11 cellular contexts compared by ENCODE assay signal in the genomic region with DNA sequence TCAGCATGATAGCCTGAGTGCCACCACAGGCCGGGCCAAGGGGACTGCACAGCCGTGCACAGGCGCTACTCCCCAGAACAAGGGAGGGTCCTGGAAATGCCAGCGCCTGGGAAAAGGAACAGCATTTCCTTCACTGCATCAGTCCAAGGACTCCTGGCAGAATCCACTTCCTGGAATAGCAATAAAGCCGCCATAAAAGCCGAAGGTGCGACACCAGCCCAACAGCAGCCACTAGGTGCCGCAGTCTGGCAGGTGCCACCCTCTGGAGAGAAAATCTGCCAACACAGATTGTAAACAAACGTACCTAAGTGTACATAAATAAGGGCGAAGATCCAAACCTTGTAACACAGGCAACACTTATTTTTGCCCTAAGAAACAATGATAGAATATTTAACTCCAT. TPM values are rescaled to one million over a fixed set of nuclear protein-coding genes. Genes with fewer than 3 reads are reported as not detected.
DNase-seq lines count a peak whose midpoint lies in the region; ATAC-seq and TF ChIP-seq lines count a peak whose summit lies in the region.
"Had no signal": no experiment of that assay in that cellular context is flagged by ENCODE, and none has a peak within 500 bp of the region (broad histone marks: within the 10 kb centered on the region; RNA-seq: fewer than 3 reads in every experiment).

No MANE protein-coding gene starts in this region.

- no peak overlapping the region for H3K4me3 ChIP-seq in dorsolateral prefrontal cortex

- no peaks in the 10 kb centered on the region for H3K27me3 ChIP-seq in dorsolateral prefrontal cortex
- H3K27me3 ChIP-seq: neutrophil had no signal

- H3K27me3 Mint-ChIP-seq in stimulated activated naive B cell treated with anti-CD40 and anti-IgM and Interleukin-4, amounts not matched to agents 10 μg/mL and 1 μg/mL and 100 μg/mL, for 72 hours: no peaks in the 10 kb centered on the region

- intact Hi-C loops in dorsolateral prefrontal cortex (cut with DNase I): loop anchor here in 1 of 2 donors (10.0 kb wide), 1 partner anchor 115 kb away; no protein-coding TSS in a partner anchor

- peak overlapping the region; percentile 89 for H3K27ac Mint-ChIP-seq in stimulated activated naive B cell treated with anti-CD40 and anti-IgM and Interleukin-4, amounts not matched to agents 10 μg/mL and 1 μg/mL and 100 μg/mL, for 72 hours

- peak in 41 of 56 donors; percentile 13 to 53 (median 33) for TF ChIP-seq CTCF in dorsolateral prefrontal cortex (IDR thresholded peaks at IDR 0.05 in 54 of 56, conservative IDR thresholded peaks at IDR 0.05 in 2 of 56; ENCODE audit: low read depth in 1 of 56, partially characterized antibody in 56 of 56)

- DNase-seq in SIG-M5 treated with dmso at 0.1 percent for 504 hours (lab: John Stamatoyannopoulos, UW; ENCODE audit: unreplicated experiment) (peak; percentile 6), SIG-M5 (lab: John Stamatoyannopoulos, UW) (no peak), NCI-H1105 (lab: John Stamatoyannopoulos, UW) (peak; percentile 50), dorsolateral prefrontal cortex (no peak), NAMALWA (ENCODE audit: low spot score) (no peak)
- no peak for DNase-seq in stimulated activated naive B cell treated with anti-CD40 and anti-IgM and Interleukin-4, amounts not matched to agents 10 μg/mL and 1 μg/mL and 100 μg/mL, for 72 hours
- DNase-seq: activated CD4-positive, alpha-beta T cell treated with anti-CD3 and anti-CD28 coated beads, Interleukin-2, amount 50 U/mL, for 4 hours; foreskin melanocyte had no signal

- peak overlapping the region; percentile 48 to 58 for H3K4me3 Mint-ChIP-seq in stimulated activated naive B cell treated with anti-CD40 and anti-IgM and Interleukin-4, amounts not matched to agents 10 μg/mL and 1 μg/mL and 100 μg/mL, for 72 hours

- H3K27ac ChIP-seq in dorsolateral prefrontal cortex: peak overlapping the region in 16 of 59 donors; percentile 1 to 65 (median 20)
- H3K27ac ChIP-seq: neutrophil had no signal

- H3K4me1 Mint-ChIP-seq in stimulated activated naive B cell treated with anti-CD40 and anti-IgM and Interleukin-4, amounts not matched to agents 10 μg/mL and 1 μg/mL and 100 μg/mL, for 72 hours: peaks cover 70 to 96% of the 10 kb centered on the region in 2 donors

- H3K36me3 Mint-ChIP-seq in stimulated activated naive B cell treated with anti-CD40 and anti-IgM and Interleukin-4, amounts not matched to agents 10 μg/mL and 1 μg/mL and 100 μg/mL, for 72 hours: peaks cover 46 to 57% of the 10 kb centered on the region in 2 donors

- no peak for ATAC-seq in stimulated activated naive B cell treated with anti-CD40 and anti-IgM and Interleukin-4, amounts not matched to agents 10 μg/mL and 1 μg/mL and 100 μg/mL, for 72 hours (replicated peaks)
- ATAC-seq in HG03159 (IDR thresholded peaks at IDR 0.05; ENCODE audit: unreplicated experiment) (no peak), HG03442 (IDR thresholded peaks at IDR 0.05; ENCODE audit: unreplicated experiment) (no peak)

- H3K9me3 Mint-ChIP-seq in stimulated activated naive B cell treated with anti-CD40 and anti-IgM and Interleukin-4, amounts not matched to agents 10 μg/mL and 1 μg/mL and 100 μg/mL, for 72 hours: no peaks in the 10 kb centered on the region

RNA-seq across cellular contexts. Expression of a gene that starts 22.3 kb away (rescaled TPM):
- total RNA-seq in dorsolateral prefrontal cortex: 10 to 100 TPM; 43.2 to 95.6 (median 64.3) TPM

Comparison
In these comparisons a context has a peak if more than half of its experiments do, and no peak if none do; other contexts are left out.
1. DNase-seq: peak in SIG-M5 treated with dmso at 0.1 percent for 504 hours (single experiment) and NCI-H1105 (single experiment); none in SIG-M5 (single experiment), dorsolateral prefrontal cortex (0 of 10), stimulated activated naive B cell treated with anti-CD40 and anti-IgM and Interleukin-4, amounts not matched to agents 10 μg/mL and 1 μg/mL and 100 μg/mL, for 72 hours (single experiment) and NAMALWA (single experiment).